Comparison of ENCODE assay signal across 1 cellular context in the genomic region with DNA sequence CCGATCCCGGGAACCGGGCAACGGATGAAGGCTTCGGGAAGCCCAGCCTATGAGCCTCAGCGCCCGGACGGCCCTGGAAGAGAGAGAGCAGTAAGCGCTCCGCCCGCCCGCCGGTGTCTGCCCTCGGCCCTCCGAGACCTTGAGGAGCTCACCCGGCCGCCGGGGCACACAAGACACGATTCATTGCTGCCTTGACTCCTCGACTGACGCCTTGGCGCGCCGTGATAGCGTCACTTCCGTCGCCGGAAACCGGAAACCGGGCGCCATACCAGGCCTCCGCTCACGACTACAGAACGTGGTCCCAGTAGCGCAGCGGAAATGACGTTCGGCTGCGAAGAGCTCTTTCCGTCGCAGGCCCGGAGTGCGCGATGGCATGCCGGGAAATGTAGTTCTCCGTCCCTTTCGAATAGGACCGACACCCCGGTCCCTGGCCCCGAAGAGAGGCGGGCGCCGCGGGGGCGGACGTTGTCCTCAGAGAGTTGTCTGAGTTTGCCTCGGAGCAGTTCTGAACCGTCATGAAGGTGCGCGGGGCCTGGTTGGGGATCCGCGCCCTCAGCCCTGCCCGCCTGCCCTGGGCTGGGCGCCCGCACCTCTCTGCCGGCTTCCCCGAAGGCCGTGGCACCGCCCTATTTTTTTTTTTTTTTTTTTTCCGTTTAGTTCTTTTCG.
TF ChIP-seq lines count a peak whose summit lies in the region.

A gene (minus strand): TSS at position 208 of the 666 bp plus-strand sequence. CDS start 24 bp downstream, at position 184.

TF ChIP-seq in HepG2, 621 proteins besides CTCF, POLR2A, EP300 and RAD21 (continued from another document and continues in another):
- TF ChIP-seq, protein P1, sequence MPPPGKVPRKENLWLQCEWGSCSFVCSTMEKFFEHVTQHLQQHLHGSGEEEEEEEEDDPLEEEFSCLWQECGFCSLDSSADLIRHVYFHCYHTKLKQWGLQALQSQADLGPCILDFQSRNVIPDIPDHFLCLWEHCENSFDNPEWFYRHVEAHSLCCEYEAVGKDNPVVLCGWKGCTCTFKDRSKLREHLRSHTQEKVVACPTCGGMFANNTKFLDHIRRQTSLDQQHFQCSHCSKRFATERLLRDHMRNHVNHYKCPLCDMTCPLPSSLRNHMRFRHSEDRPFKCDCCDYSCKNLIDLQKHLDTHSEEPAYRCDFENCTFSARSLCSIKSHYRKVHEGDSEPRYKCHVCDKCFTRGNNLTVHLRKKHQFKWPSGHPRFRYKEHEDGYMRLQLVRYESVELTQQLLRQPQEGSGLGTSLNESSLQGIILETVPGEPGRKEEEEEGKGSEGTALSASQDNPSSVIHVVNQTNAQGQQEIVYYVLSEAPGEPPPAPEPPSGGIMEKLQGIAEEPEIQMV (CRISPR knock-in tag; IDR thresholded peaks at IDR 0.05; ENCODE audit: low read depth): peak; percentile 81; the same call in 1 of the 2 replicates
- TF ChIP-seq SNAI1 (CRISPR knock-in tag; IDR thresholded peaks at IDR 0.05; ENCODE audit: borderline replicate concordance) (peak; percentile 66; the same call in 1 of the 2 replicates), NFATC3 (CRISPR knock-in tag; IDR thresholded peaks at IDR 0.05) (no peak), HDAC6 (IDR thresholded peaks at IDR 0.05; ENCODE audit: low read depth, low read length) (no peak), HOXA5 (CRISPR knock-in tag; IDR thresholded peaks at IDR 0.05) (0 out of 2 replicates have a peak, but pooled peaks have one; percentile 53), ZNF296 (CRISPR knock-in tag; conservative IDR thresholded peaks at IDR 0.05) (peak; percentile 74; the same call in 1 of the 2 replicates), TRIM24 (CRISPR knock-in tag; IDR thresholded peaks at IDR 0.05) (no peak), HNRNPLL (IDR thresholded peaks at IDR 0.05; ENCODE audit: low read depth, low read length, poor library complexity, severe bottlenecking) (peak; percentile 26), ZSCAN31 (CRISPR knock-in tag; IDR thresholded peaks at IDR 0.05; ENCODE audit: low read depth) (peak; percentile 35; the same call in 1 of the 2 replicates), NFYC (CRISPR knock-in tag; IDR thresholded peaks at IDR 0.05) (peak; percentile 45), SMAD9 (CRISPR knock-in tag; IDR thresholded peaks at IDR 0.05) (no peak), SIX1 (CRISPR knock-in tag; IDR thresholded peaks at IDR 0.05; ENCODE audit: borderline replicate concordance) (no peak; the same call in 1 of the 2 replicates), GABPA (IDR thresholded peaks at IDR 0.05; ENCODE audit: low read depth, low read length) (peak; percentile 99), GABPA (CRISPR knock-in tag; IDR thresholded peaks at IDR 0.05; ENCODE audit: low read depth) (peak; percentile 100), SP5 (CRISPR knock-in tag; IDR thresholded peaks at IDR 0.05; ENCODE audit: borderline replicate concordance, low read depth) (no peak; the same call in 1 of the 2 replicates), ZNF253 (CRISPR knock-in tag; IDR thresholded peaks at IDR 0.05; ENCODE audit: borderline replicate concordance) (no peak), RFX3 (CRISPR knock-in tag; IDR thresholded peaks at IDR 0.05) (peak; percentile 50; the same call in 1 of the 2 replicates), TOPORS (CRISPR knock-in tag; IDR thresholded peaks at IDR 0.05) (0 out of 2 replicates have a peak, but pooled peaks have one; percentile 41), CBX1 (IDR thresholded peaks at IDR 0.05; ENCODE audit: low read depth) (no peak), NR1H2 (CRISPR knock-in tag; IDR thresholded peaks at IDR 0.05; ENCODE audit: borderline replicate concordance, low read depth) (no peak), TBP (CRISPR knock-in tag; IDR thresholded peaks at IDR 0.05) (0 out of 2 replicates have a peak, but pooled peaks have one; percentile 54), ZSCAN25 (CRISPR knock-in tag; IDR thresholded peaks at IDR 0.05) (no peak), FIP1L1 (IDR thresholded peaks at IDR 0.05; ENCODE audit: borderline replicate concordance, insufficient read depth, low read depth, low read length) (no peak), ZSCAN12 (CRISPR knock-in tag; IDR thresholded peaks at IDR 0.05) (no peak), ZNF546 (CRISPR knock-in tag; conservative IDR thresholded peaks at IDR 0.05) (no peak), JUNB (CRISPR knock-in tag; IDR thresholded peaks at IDR 0.05; ENCODE audit: borderline replicate concordance) (no peak), ZIK1 (CRISPR knock-in tag; IDR thresholded peaks at IDR 0.05; ENCODE audit: borderline replicate concordance, low read depth) (peak; percentile 63; the same call in 1 of the 2 replicates), ZNF724P (CRISPR knock-in tag; IDR thresholded peaks at IDR 0.05; ENCODE audit: borderline replicate concordance) (no peak), ZNF224 (CRISPR knock-in tag; IDR thresholded peaks at IDR 0.05) (peak; percentile 96)
- TF ChIP-seq, protein P2, sequence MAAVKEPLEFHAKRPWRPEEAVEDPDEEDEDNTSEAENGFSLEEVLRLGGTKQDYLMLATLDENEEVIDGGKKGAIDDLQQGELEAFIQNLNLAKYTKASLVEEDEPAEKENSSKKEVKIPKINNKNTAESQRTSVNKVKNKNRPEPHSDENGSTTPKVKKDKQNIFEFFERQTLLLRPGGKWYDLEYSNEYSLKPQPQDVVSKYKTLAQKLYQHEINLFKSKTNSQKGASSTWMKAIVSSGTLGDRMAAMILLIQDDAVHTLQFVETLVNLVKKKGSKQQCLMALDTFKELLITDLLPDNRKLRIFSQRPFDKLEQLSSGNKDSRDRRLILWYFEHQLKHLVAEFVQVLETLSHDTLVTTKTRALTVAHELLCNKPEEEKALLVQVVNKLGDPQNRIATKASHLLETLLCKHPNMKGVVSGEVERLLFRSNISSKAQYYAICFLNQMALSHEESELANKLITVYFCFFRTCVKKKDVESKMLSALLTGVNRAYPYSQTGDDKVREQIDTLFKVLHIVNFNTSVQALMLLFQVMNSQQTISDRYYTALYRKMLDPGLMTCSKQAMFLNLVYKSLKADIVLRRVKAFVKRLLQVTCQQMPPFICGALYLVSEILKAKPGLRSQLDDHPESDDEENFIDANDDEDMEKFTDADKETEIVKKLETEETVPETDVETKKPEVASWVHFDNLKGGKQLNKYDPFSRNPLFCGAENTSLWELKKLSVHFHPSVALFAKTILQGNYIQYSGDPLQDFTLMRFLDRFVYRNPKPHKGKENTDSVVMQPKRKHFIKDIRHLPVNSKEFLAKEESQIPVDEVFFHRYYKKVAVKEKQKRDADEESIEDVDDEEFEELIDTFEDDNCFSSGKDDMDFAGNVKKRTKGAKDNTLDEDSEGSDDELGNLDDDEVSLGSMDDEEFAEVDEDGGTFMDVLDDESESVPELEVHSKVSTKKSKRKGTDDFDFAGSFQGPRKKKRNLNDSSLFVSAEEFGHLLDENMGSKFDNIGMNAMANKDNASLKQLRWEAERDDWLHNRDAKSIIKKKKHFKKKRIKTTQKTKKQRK (IDR thresholded peaks at IDR 0.05; ENCODE audit: low read length): no peak
- TF ChIP-seq, protein P3, sequence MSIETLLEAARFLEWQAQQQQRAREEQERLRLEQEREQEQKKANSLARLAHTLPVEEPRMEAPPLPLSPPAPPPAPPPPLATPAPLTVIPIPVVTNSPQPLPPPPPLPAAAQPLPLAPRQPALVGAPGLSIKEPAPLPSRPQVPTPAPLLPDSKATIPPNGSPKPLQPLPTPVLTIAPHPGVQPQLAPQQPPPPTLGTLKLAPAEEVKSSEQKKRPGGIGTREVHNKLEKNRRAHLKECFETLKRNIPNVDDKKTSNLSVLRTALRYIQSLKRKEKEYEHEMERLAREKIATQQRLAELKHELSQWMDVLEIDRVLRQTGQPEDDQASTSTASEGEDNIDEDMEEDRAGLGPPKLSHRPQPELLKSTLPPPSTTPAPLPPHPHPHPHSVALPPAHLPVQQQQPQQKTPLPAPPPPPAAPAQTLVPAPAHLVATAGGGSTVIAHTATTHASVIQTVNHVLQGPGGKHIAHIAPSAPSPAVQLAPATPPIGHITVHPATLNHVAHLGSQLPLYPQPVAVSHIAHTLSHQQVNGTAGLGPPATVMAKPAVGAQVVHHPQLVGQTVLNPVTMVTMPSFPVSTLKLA (IDR thresholded peaks at IDR 0.05): peak; percentile 83
- TF ChIP-seq, protein P4, sequence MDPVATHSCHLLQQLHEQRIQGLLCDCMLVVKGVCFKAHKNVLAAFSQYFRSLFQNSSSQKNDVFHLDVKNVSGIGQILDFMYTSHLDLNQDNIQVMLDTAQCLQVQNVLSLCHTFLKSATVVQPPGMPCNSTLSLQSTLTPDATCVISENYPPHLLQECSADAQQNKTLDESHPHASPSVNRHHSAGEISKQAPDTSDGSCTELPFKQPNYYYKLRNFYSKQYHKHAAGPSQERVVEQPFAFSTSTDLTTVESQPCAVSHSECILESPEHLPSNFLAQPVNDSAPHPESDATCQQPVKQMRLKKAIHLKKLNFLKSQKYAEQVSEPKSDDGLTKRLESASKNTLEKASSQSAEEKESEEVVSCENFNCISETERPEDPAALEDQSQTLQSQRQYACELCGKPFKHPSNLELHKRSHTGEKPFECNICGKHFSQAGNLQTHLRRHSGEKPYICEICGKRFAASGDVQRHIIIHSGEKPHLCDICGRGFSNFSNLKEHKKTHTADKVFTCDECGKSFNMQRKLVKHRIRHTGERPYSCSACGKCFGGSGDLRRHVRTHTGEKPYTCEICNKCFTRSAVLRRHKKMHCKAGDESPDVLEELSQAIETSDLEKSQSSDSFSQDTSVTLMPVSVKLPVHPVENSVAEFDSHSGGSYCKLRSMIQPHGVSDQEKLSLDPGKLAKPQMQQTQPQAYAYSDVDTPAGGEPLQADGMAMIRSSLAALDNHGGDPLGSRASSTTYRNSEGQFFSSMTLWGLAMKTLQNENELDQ (CRISPR knock-in tag; IDR thresholded peaks at IDR 0.05; ENCODE audit: borderline replicate concordance): no peak
- TF ChIP-seq, protein P5, sequence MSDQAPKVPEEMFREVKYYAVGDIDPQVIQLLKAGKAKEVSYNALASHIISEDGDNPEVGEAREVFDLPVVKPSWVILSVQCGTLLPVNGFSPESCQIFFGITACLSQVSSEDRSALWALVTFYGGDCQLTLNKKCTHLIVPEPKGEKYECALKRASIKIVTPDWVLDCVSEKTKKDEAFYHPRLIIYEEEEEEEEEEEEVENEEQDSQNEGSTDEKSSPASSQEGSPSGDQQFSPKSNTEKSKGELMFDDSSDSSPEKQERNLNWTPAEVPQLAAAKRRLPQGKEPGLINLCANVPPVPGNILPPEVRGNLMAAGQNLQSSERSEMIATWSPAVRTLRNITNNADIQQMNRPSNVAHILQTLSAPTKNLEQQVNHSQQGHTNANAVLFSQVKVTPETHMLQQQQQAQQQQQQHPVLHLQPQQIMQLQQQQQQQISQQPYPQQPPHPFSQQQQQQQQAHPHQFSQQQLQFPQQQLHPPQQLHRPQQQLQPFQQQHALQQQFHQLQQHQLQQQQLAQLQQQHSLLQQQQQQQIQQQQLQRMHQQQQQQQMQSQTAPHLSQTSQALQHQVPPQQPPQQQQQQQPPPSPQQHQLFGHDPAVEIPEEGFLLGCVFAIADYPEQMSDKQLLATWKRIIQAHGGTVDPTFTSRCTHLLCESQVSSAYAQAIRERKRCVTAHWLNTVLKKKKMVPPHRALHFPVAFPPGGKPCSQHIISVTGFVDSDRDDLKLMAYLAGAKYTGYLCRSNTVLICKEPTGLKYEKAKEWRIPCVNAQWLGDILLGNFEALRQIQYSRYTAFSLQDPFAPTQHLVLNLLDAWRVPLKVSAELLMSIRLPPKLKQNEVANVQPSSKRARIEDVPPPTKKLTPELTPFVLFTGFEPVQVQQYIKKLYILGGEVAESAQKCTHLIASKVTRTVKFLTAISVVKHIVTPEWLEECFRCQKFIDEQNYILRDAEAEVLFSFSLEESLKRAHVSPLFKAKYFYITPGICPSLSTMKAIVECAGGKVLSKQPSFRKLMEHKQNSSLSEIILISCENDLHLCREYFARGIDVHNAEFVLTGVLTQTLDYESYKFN (CRISPR knock-in tag; conservative IDR thresholded peaks at IDR 0.05): peak; percentile 49; the same call in 1 of the 2 replicates
- TF ChIP-seq, protein P6, sequence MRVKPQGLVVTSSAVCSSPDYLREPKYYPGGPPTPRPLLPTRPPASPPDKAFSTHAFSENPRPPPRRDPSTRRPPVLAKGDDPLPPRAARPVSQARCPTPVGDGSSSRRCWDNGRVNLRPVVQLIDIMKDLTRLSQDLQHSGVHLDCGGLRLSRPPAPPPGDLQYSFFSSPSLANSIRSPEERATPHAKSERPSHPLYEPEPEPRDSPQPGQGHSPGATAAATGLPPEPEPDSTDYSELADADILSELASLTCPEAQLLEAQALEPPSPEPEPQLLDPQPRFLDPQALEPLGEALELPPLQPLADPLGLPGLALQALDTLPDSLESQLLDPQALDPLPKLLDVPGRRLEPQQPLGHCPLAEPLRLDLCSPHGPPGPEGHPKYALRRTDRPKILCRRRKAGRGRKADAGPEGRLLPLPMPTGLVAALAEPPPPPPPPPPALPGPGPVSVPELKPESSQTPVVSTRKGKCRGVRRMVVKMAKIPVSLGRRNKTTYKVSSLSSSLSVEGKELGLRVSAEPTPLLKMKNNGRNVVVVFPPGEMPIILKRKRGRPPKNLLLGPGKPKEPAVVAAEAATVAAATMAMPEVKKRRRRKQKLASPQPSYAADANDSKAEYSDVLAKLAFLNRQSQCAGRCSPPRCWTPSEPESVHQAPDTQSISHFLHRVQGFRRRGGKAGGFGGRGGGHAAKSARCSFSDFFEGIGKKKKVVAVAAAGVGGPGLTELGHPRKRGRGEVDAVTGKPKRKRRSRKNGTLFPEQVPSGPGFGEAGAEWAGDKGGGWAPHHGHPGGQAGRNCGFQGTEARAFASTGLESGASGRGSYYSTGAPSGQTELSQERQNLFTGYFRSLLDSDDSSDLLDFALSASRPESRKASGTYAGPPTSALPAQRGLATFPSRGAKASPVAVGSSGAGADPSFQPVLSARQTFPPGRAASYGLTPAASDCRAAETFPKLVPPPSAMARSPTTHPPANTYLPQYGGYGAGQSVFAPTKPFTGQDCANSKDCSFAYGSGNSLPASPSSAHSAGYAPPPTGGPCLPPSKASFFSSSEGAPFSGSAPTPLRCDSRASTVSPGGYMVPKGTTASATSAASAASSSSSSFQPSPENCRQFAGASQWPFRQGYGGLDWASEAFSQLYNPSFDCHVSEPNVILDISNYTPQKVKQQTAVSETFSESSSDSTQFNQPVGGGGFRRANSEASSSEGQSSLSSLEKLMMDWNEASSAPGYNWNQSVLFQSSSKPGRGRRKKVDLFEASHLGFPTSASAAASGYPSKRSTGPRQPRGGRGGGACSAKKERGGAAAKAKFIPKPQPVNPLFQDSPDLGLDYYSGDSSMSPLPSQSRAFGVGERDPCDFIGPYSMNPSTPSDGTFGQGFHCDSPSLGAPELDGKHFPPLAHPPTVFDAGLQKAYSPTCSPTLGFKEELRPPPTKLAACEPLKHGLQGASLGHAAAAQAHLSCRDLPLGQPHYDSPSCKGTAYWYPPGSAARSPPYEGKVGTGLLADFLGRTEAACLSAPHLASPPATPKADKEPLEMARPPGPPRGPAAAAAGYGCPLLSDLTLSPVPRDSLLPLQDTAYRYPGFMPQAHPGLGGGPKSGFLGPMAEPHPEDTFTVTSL (CRISPR knock-in tag; IDR thresholded peaks at IDR 0.05; ENCODE audit: borderline replicate concordance): 0 out of 2 replicates have a peak, but pooled peaks have one; percentile 16
- TF ChIP-seq, protein P7, sequence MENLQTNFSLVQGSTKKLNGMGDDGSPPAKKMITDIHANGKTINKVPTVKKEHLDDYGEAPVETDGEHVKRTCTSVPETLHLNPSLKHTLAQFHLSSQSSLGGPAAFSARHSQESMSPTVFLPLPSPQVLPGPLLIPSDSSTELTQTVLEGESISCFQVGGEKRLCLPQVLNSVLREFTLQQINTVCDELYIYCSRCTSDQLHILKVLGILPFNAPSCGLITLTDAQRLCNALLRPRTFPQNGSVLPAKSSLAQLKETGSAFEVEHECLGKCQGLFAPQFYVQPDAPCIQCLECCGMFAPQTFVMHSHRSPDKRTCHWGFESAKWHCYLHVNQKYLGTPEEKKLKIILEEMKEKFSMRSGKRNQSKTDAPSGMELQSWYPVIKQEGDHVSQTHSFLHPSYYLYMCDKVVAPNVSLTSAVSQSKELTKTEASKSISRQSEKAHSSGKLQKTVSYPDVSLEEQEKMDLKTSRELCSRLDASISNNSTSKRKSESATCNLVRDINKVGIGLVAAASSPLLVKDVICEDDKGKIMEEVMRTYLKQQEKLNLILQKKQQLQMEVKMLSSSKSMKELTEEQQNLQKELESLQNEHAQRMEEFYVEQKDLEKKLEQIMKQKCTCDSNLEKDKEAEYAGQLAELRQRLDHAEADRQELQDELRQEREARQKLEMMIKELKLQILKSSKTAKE (CRISPR knock-in tag; IDR thresholded peaks at IDR 0.05; ENCODE audit: borderline replicate concordance): no peak
